Comparison of ENCODE assay signal across 10 cellular contexts in genomic region chr18:63262369-63263335, GRCh38. TPM values are rescaled to one million over a fixed set of nuclear protein-coding genes. Genes with fewer than 3 reads are reported as not detected.
DNase-seq lines count a peak whose midpoint lies in the region; ATAC-seq and TF ChIP-seq lines count a peak whose summit lies in the region.
"Had no signal": no experiment of that assay in that cellular context is flagged by ENCODE, and none has a peak within 500 bp of the region (broad histone marks: within the 10 kb centered on the region; RNA-seq: fewer than 3 reads in every experiment).

No MANE protein-coding gene starts in this region.

- in situ Hi-C loops in HAP-1 (cut with MboI; ENCODE audit: low sequenced_read_pairs): no loop called here

- no peak for ATAC-seq in stimulated activated naive CD8-positive, alpha-beta T cell treated with anti-CD3 and anti-CD28 coated beads, Interleukin-15, Interleukin-2, amounts not matched to agents 100 U/mL and 50 U/mL, for 24 hours
- ATAC-seq in psoas muscle (peak; percentile 87 to 91 (median 90)), foreskin keratinocyte (no peak)

- TF ChIP-seq CTCF in right atrium auricular region (IDR thresholded peaks at IDR 0.05) (peak in 1 of 2 donors; percentile 47), psoas muscle (IDR thresholded peaks at IDR 0.05) (peak; percentile 23), foreskin keratinocyte (conservative IDR thresholded peaks at IDR 0.05) (no peak)

- H3K27me3 Mint-ChIP-seq in stimulated activated naive CD8-positive, alpha-beta T cell treated with anti-CD3 and anti-CD28 coated beads, Interleukin-15, Interleukin-2, amounts not matched to agents 100 ng/mL and 50 ng/mL, for 24 hours: no peaks in the 10 kb centered on the region

- no peak overlapping the region for H3K4me3 Mint-ChIP-seq in stimulated activated naive CD8-positive, alpha-beta T cell treated with anti-CD3 and anti-CD28 coated beads, Interleukin-15, Interleukin-2, amounts not matched to agents 100 ng/mL and 50 ng/mL, for 24 hours
- H3K4me3 Mint-ChIP-seq: neural crest cell had no signal

- no peak for DNase-seq in stimulated activated naive CD8-positive, alpha-beta T cell treated with anti-CD3 and anti-CD28 coated beads, Interleukin-15, Interleukin-2, amounts not matched to agents 100 U/mL and 50 U/mL, for 24 hours
- DNase-seq in right atrium auricular region (ENCODE audit: low spot score) (no peak), psoas muscle (peak; percentile 28 to 63), HAP-1 (ENCODE audit: low spot score in 2 of 2) (no peak), GOT3 (lab: John Stamatoyannopoulos, UW) (no peak), dermis blood vessel endothelial cell (no peak), foreskin keratinocyte (no peak)
- DNase-seq: DMS53 had no signal

- peak overlapping the region; percentile 46 to 63 for H3K27ac ChIP-seq in right atrium auricular region
- H3K27ac ChIP-seq in psoas muscle: peak overlapping the region; percentile 79
- H3K27ac ChIP-seq in foreskin keratinocyte: no peak overlapping the region

- H3K27me3 ChIP-seq in right atrium auricular region (no peaks in the 10 kb centered on the region), psoas muscle (ENCODE audit: insufficient read depth in 3 of 3, low read length in 2 of 3) (no peaks in the 10 kb centered on the region), HAP-1 (ENCODE audit: low read depth) (no peaks in the 10 kb centered on the region), foreskin keratinocyte (peaks cover 18% of the 10 kb centered on the region)

- H3K4me3 ChIP-seq in right atrium auricular region (no peak overlapping the region), psoas muscle (peak overlapping the region; percentile 11), HAP-1 (no peak overlapping the region)

- no peaks in the 10 kb centered on the region for H3K36me3 ChIP-seq in right atrium auricular region
- H3K36me3 ChIP-seq in psoas muscle (ENCODE audit: insufficient read depth in 1 of 2, low read depth in 1 of 2): no peaks in the 10 kb centered on the region
- H3K36me3 ChIP-seq in HAP-1 (replicated peaks): no peaks in the 10 kb centered on the region

- no peaks in the 10 kb centered on the region for H3K9me3 Mint-ChIP-seq in stimulated activated naive CD8-positive, alpha-beta T cell treated with anti-CD3 and anti-CD28 coated beads, Interleukin-15, Interleukin-2, amounts not matched to agents 100 ng/mL and 50 ng/mL, for 24 hours

- no peaks in the 10 kb centered on the region for H3K9me3 ChIP-seq in right atrium auricular region
- H3K9me3 ChIP-seq in psoas muscle: no peaks in the 10 kb centered on the region
- no peaks in the 10 kb centered on the region for H3K9me3 ChIP-seq in HAP-1

- H3K4me1 ChIP-seq in right atrium auricular region (peaks cover 0 to 17% of the 10 kb centered on the region in 2 donors), psoas muscle (peaks cover 50% of the 10 kb centered on the region), HAP-1 (no peaks in the 10 kb centered on the region), foreskin keratinocyte (peaks cover 4% of the 10 kb centered on the region)

- H3K4me1 Mint-ChIP-seq in stimulated activated naive CD8-positive, alpha-beta T cell treated with anti-CD3 and anti-CD28 coated beads, Interleukin-15, Interleukin-2, amounts not matched to agents 100 ng/mL and 50 ng/mL, for 24 hours (ENCODE audit: low read depth): peaks cover 84% of the 10 kb centered on the region

- peaks cover 57% of the 10 kb centered on the region for H3K36me3 Mint-ChIP-seq in stimulated activated naive CD8-positive, alpha-beta T cell treated with anti-CD3 and anti-CD28 coated beads, Interleukin-15, Interleukin-2, amounts not matched to agents 100 ng/mL and 50 ng/mL, for 24 hours (ENCODE audit: low read depth)

- 20 to 38% (median 22%) methylated on average over 12 of the region's 12 CpGs for WGBS in psoas muscle, 3 donors

- peak overlapping the region; percentile 50 for H3K27ac Mint-ChIP-seq in stimulated activated naive CD8-positive, alpha-beta T cell treated with anti-CD3 and anti-CD28 coated beads, Interleukin-15, Interleukin-2, amounts not matched to agents 100 ng/mL and 50 ng/mL, for 24 hours

- intact Hi-C loops in psoas muscle (cut with DNase I): loop anchor here (5.0 to 10.0 kb wide), 3 partner anchors 125 to 735 kb away; no protein-coding TSS in a partner anchor

RNA-seq across cellular contexts. Expression of gene BCL2, which starts 56.9 kb away (rescaled TPM):
- total RNA-seq in right atrium auricular region: 1 to 10 TPM; 6.5 to 8.0 TPM
- 10 to 100 TPM in 2 of 4 donors, 1 to 10 TPM in 2; 8.9 to 27.0 (median 14.5) TPM for total RNA-seq in psoas muscle
- 1 to 10 TPM; 1.1 to 8.3 (median 4.1) TPM for polyA plus RNA-seq in psoas muscle
- 0.88 and 1.4 TPM in 2 replicates for total RNA-seq in dermis blood vessel endothelial cell
- 0.99 and 1.9 TPM in 2 replicates for total RNA-seq in foreskin keratinocyte
- 0.35 and 0.69 TPM in 2 replicates for polyA plus RNA-seq in foreskin keratinocyte

Comparison
In these comparisons a context has a peak if more than half of its experiments do, and no peak if none do; other contexts are left out.
1. ATAC-seq: peak in psoas muscle (4 of 4); none in stimulated activated naive CD8-positive, alpha-beta T cell treated with anti-CD3 and anti-CD28 coated beads, Interleukin-15, Interleukin-2, amounts not matched to agents 100 U/mL and 50 U/mL, for 24 hours (single experiment) and foreskin keratinocyte (single experiment).
2. DNase-seq: peak in psoas muscle (2 of 2); none in stimulated activated naive CD8-positive, alpha-beta T cell treated with anti-CD3 and anti-CD28 coated beads, Interleukin-15, Interleukin-2, amounts not matched to agents 100 U/mL and 50 U/mL, for 24 hours (single experiment), right atrium auricular region (single experiment), HAP-1 (0 of 2), GOT3 (single experiment), dermis blood vessel endothelial cell (single experiment) and foreskin keratinocyte (0 of 2).